In the genomic region with DNA sequence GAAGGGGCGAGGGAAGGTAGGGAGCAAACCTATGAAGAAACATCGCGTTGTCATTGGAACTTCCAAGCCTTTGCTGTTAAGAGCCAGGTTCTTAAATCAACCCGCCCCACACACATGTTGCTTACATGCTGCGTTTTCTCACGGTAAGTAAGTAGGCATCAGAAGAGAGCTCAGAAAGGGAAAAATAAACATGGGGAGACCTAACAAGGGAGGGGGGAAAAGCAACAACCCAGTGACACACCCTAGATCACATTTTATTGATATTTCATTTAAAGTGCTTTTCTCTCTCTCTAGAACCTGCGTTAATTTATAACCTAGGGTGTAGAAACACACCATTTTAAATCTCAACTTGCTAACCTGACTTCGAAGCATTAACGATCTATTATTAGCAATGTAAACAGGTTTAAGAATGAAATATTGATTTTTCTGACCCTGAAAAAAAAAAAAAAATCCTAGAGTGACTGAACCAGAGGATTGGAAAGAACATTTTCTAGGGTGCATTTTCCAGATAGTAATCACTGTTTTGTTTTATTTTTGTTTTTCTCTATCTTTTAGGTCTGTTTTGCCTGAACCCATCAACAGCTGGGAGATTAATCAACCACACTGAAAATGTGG, we compare ENCODE assay signal across 11 cellular contexts. TPM values are rescaled to one million over a fixed set of nuclear protein-coding genes. Genes with fewer than 3 reads are reported as not detected.
DNase-seq lines count a peak whose midpoint lies in the region; ATAC-seq, FAIRE-seq and TF ChIP-seq lines count a peak whose summit lies in the region.
"Had no signal": no experiment of that assay in that cellular context is flagged by ENCODE, and none has a peak within 500 bp of the region (broad histone marks: within the 10 kb centered on the region; RNA-seq: fewer than 3 reads in every experiment).

No MANE protein-coding gene starts in this region.

- H3K4me2 ChIP-seq in H1 (ENCODE audit: insufficient read depth in 1 of 2, low read depth in 2 of 2, low read length in 2 of 2) (no peak overlapping the region), neuronal stem cell (ENCODE audit: insufficient read depth, low read length, poor library complexity, severe bottlenecking) (no peak overlapping the region)

- H3K27ac Mint-ChIP-seq in immature natural killer cell: no peak overlapping the region

- H4K20me1 ChIP-seq in H1 (replicated peaks in 1 of 2; ENCODE audit: control insufficient read depth in 1 of 2, insufficient read depth in 2 of 2, low read length in 2 of 2): peaks cover 18 to 44% of the 10 kb centered on the region in 2 experiments

- H3K4ac ChIP-seq in H1 (replicated peaks; ENCODE audit: insufficient read length, low read depth, low read length) (no peak overlapping the region), neuronal stem cell (ENCODE audit: low read length) (no peak overlapping the region)

- CTCF ChIA-PET in HEK293 (lab: Yijun Ruan, JAX) (interaction anchor here (1.2 to 1.3 kb wide), 2 partner anchors 45 to 50 kb away, joined by 3 to 5 read pairs; partner anchors contain the start of gene HOXA5), H1 (lab: Charles Lee; ENCODE audit: partially characterized antibody) (interaction anchor here (0.6 to 12.1 kb wide), 10 partner anchors 11 to 406 kb away, joined by 3 to 123 read pairs (median 3); partner anchors contain the start of genes HOXA5 and HOXA6)

- H3K23ac ChIP-seq in H1 (ENCODE audit: insufficient read length) (no peak overlapping the region), neuronal stem cell (ENCODE audit: low read depth, low read length, poor library complexity) (no peak overlapping the region)

- TF ChIP-seq CTCF in HEK293 (tag by site-specific recombination; IDR thresholded peaks at IDR 0.05) (no peak), H1 (IDR thresholded peaks at IDR 0.05; ENCODE audit: control extremely low read depth in 1 of 3, insufficient read depth in 1 of 3, low read depth in 1 of 3, low read length in 3 of 3) (no peak)

- H2BK5ac ChIP-seq in H1 (ENCODE audit: low read depth, low read length) (no peak overlapping the region), neuronal stem cell (ENCODE audit: low read length) (no peak overlapping the region)

- no peak for TF ChIP-seq RAD21 in H1 (IDR thresholded peaks at IDR 0.05 in 1 of 2, conservative IDR thresholded peaks at IDR 0.05 in 1 of 2; ENCODE audit: low read depth in 2 of 2, low read length in 2 of 2)

- H2BK120ac ChIP-seq in H1 (replicated peaks; ENCODE audit: low read depth, low read length) (no peak overlapping the region), neuronal stem cell (ENCODE audit: low read depth, low read length) (no peak overlapping the region)

- H4K91ac ChIP-seq in H1 (replicated peaks; ENCODE audit: insufficient read length, low read length) (no peak overlapping the region), neuronal stem cell (ENCODE audit: low read depth, low read length, poor library complexity) (no peak overlapping the region)

- TF ChIP-seq EP300 in H1 (IDR thresholded peaks at IDR 0.05; ENCODE audit: borderline replicate concordance in 1 of 2, low read depth in 2 of 2, low read length in 2 of 2): no peak

- H2AK5ac ChIP-seq in H1 (ENCODE audit: low read depth, low read length) (no peak overlapping the region), neuronal stem cell (ENCODE audit: low read depth, low read length) (no peak overlapping the region)

- no peak overlapping the region for H4K5ac ChIP-seq in H1 (ENCODE audit: insufficient read length, low read depth, low read length)

- TF ChIP-seq POLR2A in H1 (IDR thresholded peaks at IDR 0.05; ENCODE audit: control extremely low read depth in 1 of 2, low read depth in 2 of 2, low read length in 2 of 2): no peak

- FAIRE-seq in H1 (lab: Jason Lieb, UNC): no peak
- FAIRE-seq: GM18507 had no signal

- peak overlapping the region in 1 of 5 donors; percentile 30 for H3K4me3 Mint-ChIP-seq in immature natural killer cell

- H3K9me3 ChIP-seq in HEK293 (ENCODE audit: control insufficient read depth, insufficient read depth, low read depth, low read length): no peaks in the 10 kb centered on the region
- no peaks in the 10 kb centered on the region for H3K9me3 ChIP-seq in H1 (ENCODE audit: insufficient read depth in 2 of 2, low read depth in 1 of 2, low read length in 1 of 2)
- peaks cover 2 to 3% of the 10 kb centered on the region in 2 donors for H3K9me3 ChIP-seq in neuronal stem cell (replicated peaks in 1 of 2; ENCODE audit: control insufficient read depth in 2 of 2, insufficient read depth in 1 of 2, low read depth in 1 of 2, low read length in 2 of 2)

- no peak overlapping the region for H3K56ac ChIP-seq in H1 (replicated peaks; ENCODE audit: insufficient read length, low read depth, low read length)

- H3K4me3 ChIP-seq in HEK293 (ENCODE audit: low read depth, low read length) (no peak overlapping the region), H1 (ENCODE audit: extremely low read depth in 1 of 4, insufficient read depth in 2 of 4, low read depth in 3 of 4, low read length in 4 of 4) (no peak overlapping the region), neuronal stem cell (ENCODE audit: low read length in 2 of 2) (no peak overlapping the region)

- H3K23me2 ChIP-seq in H1 (ENCODE audit: low read depth, low read length): peaks cover 6% of the 10 kb centered on the region; the same call in 1 of the 2 replicates

- H2BK12ac ChIP-seq in H1 (ENCODE audit: low read depth, low read length): no peak overlapping the region
- H2BK12ac ChIP-seq in neuronal stem cell (ENCODE audit: low read length): no peak overlapping the region

- POLR2A ChIA-PET in HEK293 (lab: Yijun Ruan, JAX): interaction anchor here (1.2 to 4.3 kb wide), 4 partner anchors 11 to 90 kb away, joined by 3 to 31 read pairs (median 4); partner anchors contain the start of gene HOXA4
- POLR2A ChIA-PET in H1 (lab: Charles Lee; ENCODE audit: partially characterized antibody): no interaction called here

- H2AFZ ChIP-seq in H1 (ENCODE audit: low read length): no peak overlapping the region
- H2AFZ ChIP-seq in neuronal stem cell (ENCODE audit: low read length): no peak overlapping the region

- peaks cover 26 to 32% (median 26%) of the 10 kb centered on the region in 3 donors for H3K27me3 Mint-ChIP-seq in immature natural killer cell (ENCODE audit: low read depth in 3 of 3)

- H3K18ac ChIP-seq in H1 (ENCODE audit: extremely low read depth, low read length) (no peak overlapping the region), neuronal stem cell (ENCODE audit: low read length) (no peak overlapping the region)

- no peak overlapping the region; the same call in 1 of the 2 replicates for H3K27ac ChIP-seq in HEK293 (ENCODE audit: extremely low read depth, low read depth, low read length)
- H3K27ac ChIP-seq in H1 (ENCODE audit: low read depth, low read length): no peak overlapping the region
- H3K27ac ChIP-seq in neuronal stem cell (replicated peaks; ENCODE audit: low read length): no peak overlapping the region

- H3K79me1 ChIP-seq in H1 (ENCODE audit: low read depth, low read length): no peaks in the 10 kb centered on the region
- H3K79me1 ChIP-seq in neuronal stem cell (ENCODE audit: low read depth, low read length): no peaks in the 10 kb centered on the region

- H3K9ac ChIP-seq in H1 (replicated peaks in 1 of 4; ENCODE audit: extremely low read depth in 1 of 4, low read depth in 3 of 4, low read length in 3 of 4) (no peak overlapping the region), neuronal stem cell (ENCODE audit: low read depth, low read length, poor library complexity) (no peak overlapping the region)

- 7% methylated on average over 9 of the region's 9 CpGs; no CpG with 5 or more reads in 1 of the 2 experiments for WGBS in H1 (ENCODE audit: extremely low coverage in 1 of 2, insufficient coverage in 1 of 2, insufficient read length in 1 of 2, insufficient replicate concordance in 2 of 2, low coverage in 1 of 2, low lambda C conversion rate in 2 of 2, missing lambda C conversion rate in 1 of 2), 2 experiments
- WGBS in neuronal stem cell (ENCODE audit: extremely low coverage in 2 of 2, insufficient read length in 2 of 2, insufficient replicate concordance in 1 of 2), 2 donors: no CpG with 5 or more reads among the region's 9 CpGs

- H3K14ac ChIP-seq in H1 (ENCODE audit: insufficient read length): no peak overlapping the region
- H3K14ac ChIP-seq in neuronal stem cell (ENCODE audit: low read length): no peak overlapping the region

- no peaks in the 10 kb centered on the region for H3K79me2 ChIP-seq in H1 (ENCODE audit: control insufficient read depth in 1 of 2, insufficient read depth in 2 of 2, low read length in 2 of 2)

- no peak overlapping the region for H4K8ac ChIP-seq in H1 (ENCODE audit: extremely low read depth, insufficient read depth, low read length)
- H4K8ac ChIP-seq in neuronal stem cell (ENCODE audit: low read depth, low read length): no peak overlapping the region

- no peak overlapping the region for H2BK20ac ChIP-seq in H1 (ENCODE audit: low read length)

- ATAC-seq in GM18858 (IDR thresholded peaks at IDR 0.05; ENCODE audit: unreplicated experiment): no peak
- ATAC-seq in GM19455 (IDR thresholded peaks at IDR 0.05; ENCODE audit: unreplicated experiment): no peak
- ATAC-seq: left lobe of liver had no signal

- H2BK15ac ChIP-seq in H1 (ENCODE audit: low read length): no peak overlapping the region
- H2BK15ac ChIP-seq in neuronal stem cell (ENCODE audit: low read length): no peak overlapping the region

- no peak for DNase-seq in H1 (ENCODE audit: low read depth in 1 of 2, low spot score in 2 of 2)
- peak; percentile 3 for DNase-seq in neuronal stem cell (ENCODE audit: low spot score)
- no peak for DNase-seq in immature natural killer cell
- DNase-seq: GOT3, NCI-H2081 had no signal

- H3K27me3 ChIP-seq in H1 (replicated peaks in 1 of 4; ENCODE audit: control insufficient read depth in 3 of 4, extremely low read depth in 1 of 4, insufficient read depth in 3 of 4, low read length in 3 of 4) (peaks cover 93 to 100% (median 99%) of the 10 kb centered on the region in 4 experiments), neuronal stem cell (ENCODE audit: control insufficient read depth in 3 of 3, insufficient read depth in 3 of 3, low read depth in 1 of 3, low read length in 3 of 3) (peaks cover 67 to 100% (median 93%) of the 10 kb centered on the region in 3 experiments)

- no peaks in the 10 kb centered on the region for H3K9me3 Mint-ChIP-seq in immature natural killer cell

- peaks cover 23 to 41% (median 34%) of the 10 kb centered on the region in 3 donors for H3K36me3 Mint-ChIP-seq in immature natural killer cell

- peaks cover 14% of the 10 kb centered on the region for H3K4me1 ChIP-seq in HEK293 (ENCODE audit: control insufficient read depth, insufficient read depth, low read length)
- peaks cover 0 to 19% (median 13%) of the 10 kb centered on the region in 4 experiments; a peak in 6 of 7 replicates for H3K4me1 ChIP-seq in H1 (replicated peaks in 1 of 4; ENCODE audit: control insufficient read depth in 3 of 4, insufficient read depth in 4 of 4, low read length in 3 of 4)
- peaks cover 0 to 1% of the 10 kb centered on the region in 2 donors for H3K4me1 ChIP-seq in neuronal stem cell (ENCODE audit: control insufficient read depth in 2 of 2, insufficient read depth in 1 of 2, low read depth in 1 of 2, low read length in 2 of 2)

- H3K36me3 ChIP-seq in HEK293 (ENCODE audit: control insufficient read depth in 2 of 2, insufficient read depth in 1 of 2, low read length in 2 of 2) (peaks cover 12 to 28% of the 10 kb centered on the region in 2 experiments), H1 (ENCODE audit: control insufficient read depth in 2 of 4, insufficient read depth in 4 of 4, low read length in 3 of 4) (peaks cover 0 to 9% (median 0%) of the 10 kb centered on the region in 4 experiments; a peak in 1 of 8 replicates), neuronal stem cell (replicated peaks in 1 of 2; ENCODE audit: control insufficient read depth in 2 of 2, insufficient read depth in 2 of 2, low read length in 2 of 2) (no peaks in the 10 kb centered on the region)

- peaks cover 45 to 60% of the 10 kb centered on the region in 2 donors for H3K4me1 Mint-ChIP-seq in immature natural killer cell

RNA-seq across cellular contexts. Expression of gene HOXA2, which starts 3.2 kb away (rescaled TPM):
- not detected in 2 replicates for total RNA-seq in H1 (2021; fragmentation: NEBNext Ultra II Directional; extraction: Animal tissue kit (Norgen Biotek cat#: 25700))
- not detected in 2 replicates for polyA plus RNA-seq in H1 (2011; rRNA removed)
- polyA plus RNA-seq in H1 (2011; cell fraction: cytosol; rRNA removed): not detected
- polyA plus RNA-seq in H1 (2011; cell fraction: nucleus; rRNA removed): not detected
- polyA plus RNA-seq in H1 (2012, experiment 1 of 2): not detected in 4 replicates
- polyA plus RNA-seq in H1 (2012, experiment 2 of 2): not detected
- polyA plus RNA-seq in H1 (2013, experiment 1 of 2): not detected
- polyA plus RNA-seq in H1 (2013, experiment 2 of 2): not detected
- not detected in 2 replicates for polyA minus RNA-seq in H1 (2011; rRNA and poly(A)+ RNA removed)
- not detected for polyA minus RNA-seq in H1 (2011; cell fraction: cytosol; rRNA and poly(A)+ RNA removed)
- polyA minus RNA-seq in H1 (2011; cell fraction: nucleus; rRNA and poly(A)+ RNA removed): not detected
- 0.04 TPM for polyA plus RNA-seq in neuronal stem cell (2013, experiment 1 of 2)
- polyA plus RNA-seq in neuronal stem cell (2013, experiment 2 of 2): not detected
- not detected for polyA plus RNA-seq in immature natural killer cell
- total RNA-seq: temporal lobe had no signal

RNA-seq across cellular contexts. Expression of gene HOXA1, which starts 3.5 kb away (rescaled TPM):
- not detected in 2 replicates for total RNA-seq in H1 (2021; fragmentation: NEBNext Ultra II Directional; extraction: Animal tissue kit (Norgen Biotek cat#: 25700))
- polyA plus RNA-seq in H1 (2011; rRNA removed): not detected in 2 replicates
- not detected for polyA plus RNA-seq in H1 (2011; cell fraction: cytosol; rRNA removed)
- not detected for polyA plus RNA-seq in H1 (2011; cell fraction: nucleus; rRNA removed)
- not detected in 4 replicates for polyA plus RNA-seq in H1 (2012, experiment 1 of 2)
- polyA plus RNA-seq in H1 (2012, experiment 2 of 2): not detected
- not detected for polyA plus RNA-seq in H1 (2013, experiment 1 of 2)
- polyA plus RNA-seq in H1 (2013, experiment 2 of 2): 0.06 TPM
- polyA minus RNA-seq in H1 (2011; rRNA and poly(A)+ RNA removed): not detected in 2 replicates
- polyA minus RNA-seq in H1 (2011; cell fraction: cytosol; rRNA and poly(A)+ RNA removed): not detected
- not detected for polyA minus RNA-seq in H1 (2011; cell fraction: nucleus; rRNA and poly(A)+ RNA removed)
- polyA plus RNA-seq in neuronal stem cell (2013, experiment 1 of 2): not detected
- polyA plus RNA-seq in neuronal stem cell (2013, experiment 2 of 2): not detected
- polyA plus RNA-seq in immature natural killer cell: under 1 TPM in 1 of 3 donors, not detected in 2; 0.62 TPM
- total RNA-seq: temporal lobe had no signal

RNA-seq across cellular contexts. Expression of gene HOXA4, which starts 31.2 kb away (rescaled TPM):
- total RNA-seq in H1 (2021; fragmentation: NEBNext Ultra II Directional; extraction: Animal tissue kit (Norgen Biotek cat#: 25700)): not detected in 2 replicates
- polyA plus RNA-seq in H1 (2011; rRNA removed) (not detected in 2 replicates), immature natural killer cell (1 to 10 TPM in 1 of 3 donors, under 1 TPM in 1, not detected in 1; 0.51 to 1.2 TPM)
- not detected for polyA plus RNA-seq in H1 (2011; cell fraction: cytosol; rRNA removed)
- not detected for polyA plus RNA-seq in H1 (2011; cell fraction: nucleus; rRNA removed)
- not detected in 4 replicates for polyA plus RNA-seq in H1 (2012, experiment 1 of 2)
- polyA plus RNA-seq in H1 (2012, experiment 2 of 2): not detected
- polyA plus RNA-seq in H1 (2013, experiment 1 of 2): not detected
- polyA plus RNA-seq in H1 (2013, experiment 2 of 2): not detected
- not detected in 2 replicates for polyA minus RNA-seq in H1 (2011; rRNA and poly(A)+ RNA removed)
- not detected for polyA minus RNA-seq in H1 (2011; cell fraction: cytosol; rRNA and poly(A)+ RNA removed)
- not detected for polyA minus RNA-seq in H1 (2011; cell fraction: nucleus; rRNA and poly(A)+ RNA removed)
- polyA plus RNA-seq in neuronal stem cell (2013, experiment 1 of 2): not detected
- polyA plus RNA-seq in neuronal stem cell (2013, experiment 2 of 2): not detected
- total RNA-seq: temporal lobe had no signal

RNA-seq across cellular contexts. Expression of gene HOXA5, which starts 44.1 kb away (rescaled TPM):
- not detected in 2 replicates for total RNA-seq in H1 (2021; fragmentation: NEBNext Ultra II Directional; extraction: Animal tissue kit (Norgen Biotek cat#: 25700))
- polyA plus RNA-seq in H1 (2011; rRNA removed): not detected in 2 replicates
- not detected for polyA plus RNA-seq in H1 (2011; cell fraction: cytosol; rRNA removed)
- not detected for polyA plus RNA-seq in H1 (2011; cell fraction: nucleus; rRNA removed)
- not detected in 4 replicates for polyA plus RNA-seq in H1 (2012, experiment 1 of 2)
- polyA plus RNA-seq in H1 (2012, experiment 2 of 2): not detected
- polyA plus RNA-seq in H1 (2013, experiment 1 of 2): not detected
- polyA plus RNA-seq in H1 (2013, experiment 2 of 2): not detected
- polyA minus RNA-seq in H1 (2011; rRNA and poly(A)+ RNA removed): not detected in 2 replicates
- not detected for polyA minus RNA-seq in H1 (2011; cell fraction: cytosol; rRNA and poly(A)+ RNA removed)
- not detected for polyA minus RNA-seq in H1 (2011; cell fraction: nucleus; rRNA and poly(A)+ RNA removed)
- polyA plus RNA-seq in neuronal stem cell (2013, experiment 1 of 2): not detected
- polyA plus RNA-seq in neuronal stem cell (2013, experiment 2 of 2): not detected
- 1 to 10 TPM in 1 of 3 donors, under 1 TPM in 2; 0.42 to 1.1 (median 0.73) TPM for polyA plus RNA-seq in immature natural killer cell
- total RNA-seq: temporal lobe had no signal

RNA-seq across cellular contexts. Expression of gene HOXA6, which starts 48.2 kb away (rescaled TPM):
- not detected in 2 replicates for total RNA-seq in H1 (2021; fragmentation: NEBNext Ultra II Directional; extraction: Animal tissue kit (Norgen Biotek cat#: 25700))
- polyA plus RNA-seq in H1 (2011; rRNA removed) (not detected in 2 replicates), immature natural killer cell (1 to 10 TPM in 1 of 3 donors, under 1 TPM in 1, not detected in 1; 0.52 to 3.8 TPM)
- polyA plus RNA-seq in H1 (2011; cell fraction: cytosol; rRNA removed): not detected
- not detected for polyA plus RNA-seq in H1 (2011; cell fraction: nucleus; rRNA removed)
- polyA plus RNA-seq in H1 (2012, experiment 1 of 2): not detected in 4 replicates
- not detected for polyA plus RNA-seq in H1 (2012, experiment 2 of 2)
- not detected for polyA plus RNA-seq in H1 (2013, experiment 1 of 2)
- not detected for polyA plus RNA-seq in H1 (2013, experiment 2 of 2)
- not detected in 2 replicates for polyA minus RNA-seq in H1 (2011; rRNA and poly(A)+ RNA removed)
- polyA minus RNA-seq in H1 (2011; cell fraction: cytosol; rRNA and poly(A)+ RNA removed): not detected
- not detected for polyA minus RNA-seq in H1 (2011; cell fraction: nucleus; rRNA and poly(A)+ RNA removed)
- polyA plus RNA-seq in neuronal stem cell (2013, experiment 1 of 2): not detected
- not detected for polyA plus RNA-seq in neuronal stem cell (2013, experiment 2 of 2)
- total RNA-seq: left lobe of liver, temporal lobe had no signal

Comparison
In these comparisons a context has a peak if more than half of its experiments do, and no peak if none do; other contexts are left out.
1. Of the 6 proteins assayed by ChIP-seq in both HEK293 and H1: peak only in HEK293: SP2; only in H1: none; in both: none; in neither: 5.